Comparison of ENCODE assay signal across 36 cellular contexts in the genomic region with DNA sequence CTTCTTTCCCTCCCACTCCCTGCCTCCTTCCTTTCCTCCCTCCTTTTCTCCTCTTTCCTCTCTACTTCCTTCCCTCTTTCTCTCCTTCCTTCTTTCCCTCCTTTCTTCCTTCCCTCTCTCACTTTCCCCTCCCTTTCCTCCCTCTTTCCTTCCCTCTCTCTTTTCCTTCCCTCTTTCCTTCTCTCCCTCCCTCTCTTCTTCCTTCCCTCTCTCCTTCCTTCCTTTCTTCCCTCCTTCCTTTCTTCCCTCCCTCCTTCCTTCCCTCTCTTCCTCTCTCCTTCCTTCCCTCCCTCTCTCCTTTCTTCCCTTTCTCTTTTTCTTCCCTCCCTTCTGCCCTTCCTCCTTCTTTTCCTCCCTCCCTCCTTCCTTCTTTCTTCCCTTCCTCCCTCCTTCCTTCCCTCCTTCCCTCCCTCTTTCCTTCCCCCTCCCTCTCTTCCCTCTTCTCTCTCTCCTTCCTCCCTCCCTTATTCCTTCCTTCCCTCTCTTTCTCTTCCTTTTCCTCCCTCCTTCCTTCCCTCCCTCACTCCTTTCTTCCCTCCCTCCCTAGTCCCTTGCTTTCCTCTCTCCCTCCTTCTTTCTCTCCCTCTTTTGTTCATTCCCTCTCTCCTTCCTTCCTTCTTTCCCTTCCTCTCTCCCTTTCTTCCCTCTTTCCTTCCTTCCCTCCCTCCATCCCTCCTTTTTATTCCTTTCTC.
"Had no signal": no experiment of that assay in that cellular context is flagged by ENCODE, and none has a peak within 500 bp of the region (broad histone marks: within the 10 kb centered on the region; RNA-seq: fewer than 3 reads in every experiment).

No MANE protein-coding gene starts in this region.

- DNase-seq: Karpas-422, Kasumi-1, MG63, MM.1S, MV-4-11, NCI-H1048, NCI-H1092, NCI-H1092 treated with DMSO at 0.1 percent for 48 hours, NCI-H1105, NCI-H1105 treated with DMSO at 0.1 percent for 48 hours, NCI-H1417, NCI-H1417 treated with DMSO at 0.1 percent for 48 hours, NCI-H1436, NCI-H1436 treated with DMSO at 0.1 percent for 48 hours, NCI-H146, NCI-H1694, NCI-H1694 treated with DMSO at 0.1 percent for 48 hours, NCI-H187, NCI-H187 treated with DMSO at 0.1 percent for 48 hours, NCI-H1930, NCI-H2029, NCI-H2029 treated with DMSO at 0.1 percent for 48 hours, NCI-H2081, NCI-H2081 treated with DMSO at 0.1 percent for 48 hours, NCI-H2107, NCI-H2171, NCI-H2227 treated with DMSO at 0.1 percent for 48 hours, NCI-H226, NCI-H345, NCI-H446, NCI-H446 treated with DMSO at 0.1 percent for 48 hours, NCI-H510A, NCI-H510A treated with DMSO at 0.1 percent for 48 hours, NCI-H524, NCI-H524 treated with DMSO at 0.1 percent for 48 hours, NCI-H526 had no signal

- H3K9me3 ChIP-seq: MG63 had no signal

- H3K27me3 ChIP-seq: MG63 had no signal

- H3K36me3 ChIP-seq: MG63 had no signal

- H3K4me3 ChIP-seq: MG63 had no signal
